15 cellular contexts compared by ENCODE assay signal in genomic region chr2:175373001-175373727, GRCh38.
A peak's percentile ranks its signal among the peaks of the same experiment; 100 is the strongest.
DNase-seq lines count a peak whose midpoint lies in the region; ATAC-seq and TF ChIP-seq lines count a peak whose summit lies in the region.
"Had no signal": no experiment of that assay in that cellular context is flagged by ENCODE, and none has a peak within 500 bp of the region (broad histone marks: within the 10 kb centered on the region; RNA-seq: fewer than 3 reads in every experiment).

No MANE protein-coding gene starts in this region.

- no peaks in the 10 kb centered on the region for H3K36me3 Mint-ChIP-seq in naive thymus-derived CD4-positive, alpha-beta T cell
- no peaks in the 10 kb centered on the region for H3K36me3 Mint-ChIP-seq in activated T-helper 1 cell treated with anti-CD3 and anti-CD28 coated beads, Interleukin-12 subunit alpha, Interleukin-12 subunit beta, Interleukin-2, Interleukin-4 antibody, amounts not matched to agents 30 ng/mL and 10 ng/mL and 1 ng/mL, durations not matched to agents 14 hours and 24 hours and 36 hours (ENCODE audit: low read depth)
- H3K36me3 Mint-ChIP-seq: natural killer cell treated with Interleukin-12 subunit alpha and Interleukin-12 subunit beta and Interleukin-15 and Interleukin-18, amount 100 ng/mL, for 72 hours had no signal

- peak; percentile 29 for ATAC-seq in naive thymus-derived CD4-positive, alpha-beta T cell
- ATAC-seq in HG03025 (IDR thresholded peaks at IDR 0.05; ENCODE audit: low FRiP score, unreplicated experiment) (no peak), GM19397 (IDR thresholded peaks at IDR 0.05; ENCODE audit: unreplicated experiment) (no peak)
- ATAC-seq: activated CD4-positive, CD25-positive, alpha-beta regulatory T cell treated with anti-CD3 and anti-CD28 coated beads, Interleukin-2, amount 50 U/mL, for 24 hours; natural killer cell treated with Interleukin-12 subunit alpha and Interleukin-12 subunit beta and Interleukin-15 and Interleukin-18, amount 100 ng/mL, for 72 hours had no signal

- no peaks in the 10 kb centered on the region for H3K27me3 ChIP-seq in BLaER1 treated with 17β-estradiol and CSF1 and Interleukin-3, amounts not matched to agents 10 nM and 100 nM
- no peaks in the 10 kb centered on the region for H3K27me3 ChIP-seq in naive thymus-derived CD4-positive, alpha-beta T cell (ENCODE audit: control insufficient read depth in 2 of 2, insufficient read depth in 2 of 2, low read length in 2 of 2)

- H3K9ac ChIP-seq in BLaER1 treated with 17β-estradiol and CSF1 and Interleukin-3, amounts not matched to agents 10 nM and 100 nM, result no peak overlapping the region

- no peak for TF ChIP-seq CTCF in astrocyte of the spinal cord (IDR thresholded peaks at IDR 0.05; ENCODE audit: low read depth, low read length)

- H3K4me1 Mint-ChIP-seq in naive thymus-derived CD4-positive, alpha-beta T cell, result no peaks in the 10 kb centered on the region
- H3K4me1 Mint-ChIP-seq in activated T-helper 1 cell treated with anti-CD3 and anti-CD28 coated beads, Interleukin-12 subunit alpha, Interleukin-12 subunit beta, Interleukin-2, Interleukin-4 antibody, amounts not matched to agents 30 ng/mL and 10 ng/mL and 1 ng/mL, durations not matched to agents 14 hours and 24 hours and 36 hours (ENCODE audit: low read depth), result no peaks in the 10 kb centered on the region

- in situ Hi-C loops in astrocyte of the spinal cord (cut with HindIII; ENCODE audit: low sequenced_read_pairs), result no loop called here

- no peaks in the 10 kb centered on the region for H3K36me3 ChIP-seq in BLaER1 treated with 17β-estradiol and CSF1 and Interleukin-3, amounts not matched to agents 10 nM and 100 nM
- H3K36me3 ChIP-seq in naive thymus-derived CD4-positive, alpha-beta T cell (ENCODE audit: control insufficient read depth in 2 of 3, insufficient read depth in 3 of 3, low read length in 3 of 3), result no peaks in the 10 kb centered on the region
- H3K36me3 ChIP-seq: cardiac muscle cell had no signal

- no peak overlapping the region; a peak in 1 of 20 replicates for H3K4me3 ChIP-seq in BLaER1 treated with 17β-estradiol and CSF1 and Interleukin-3, amounts not matched to agents 10 nM and 100 nM
- no peak overlapping the region for H3K4me3 ChIP-seq in astrocyte of the spinal cord (ENCODE audit: low read depth, low read length)
- no peak overlapping the region for H3K4me3 ChIP-seq in naive thymus-derived CD4-positive, alpha-beta T cell (ENCODE audit: low read length)
- H3K4me3 ChIP-seq: cardiac muscle cell had no signal

- DNase-seq in Kasumi-1 (lab: John Stamatoyannopoulos, UW) (peak; percentile 96 to 99), astrocyte of the spinal cord (ENCODE audit: low read depth, low spot score) (peak; percentile 68), cerebellar nuclear complex (lab: John Stamatoyannopoulos, UW) (no peak)
- no peak for DNase-seq in naive thymus-derived CD4-positive, alpha-beta T cell
- no peak for DNase-seq in activated T-helper 1 cell treated with anti-CD3 and anti-CD28 coated beads, Interleukin-12 subunit alpha, Interleukin-12 subunit beta, Interleukin-2, Interleukin-4 antibody, amounts not matched to agents 30 ng/mL and 10 ng/mL and 1 ng/mL, durations not matched to agents 14 hours and 24 hours and 36 hours (ENCODE audit: low spot score)
- DNase-seq: activated T-cell treated with anti-CD3 and anti-CD28 coated beads, Interleukin-2, amount 50 U/mL, for 48 hours; H9; kidney; stimulated activated CD4-positive, alpha-beta T cell treated with anti-CD3 and anti-CD28 coated beads, Interleukin-15, amount 100 ng/mL, for 24 hours had no signal

- H3K4me1 ChIP-seq in BLaER1 treated with 17β-estradiol and CSF1 and Interleukin-3, amounts not matched to agents 10 nM and 100 nM, result peaks cover 0 to 18% (median 10%) of the 10 kb centered on the region in 10 experiments; a peak in 12 of 20 replicates
- no peaks in the 10 kb centered on the region for H3K4me1 ChIP-seq in naive thymus-derived CD4-positive, alpha-beta T cell (ENCODE audit: control insufficient read depth in 2 of 2, insufficient read depth in 2 of 2, low read length in 2 of 2)

- no peaks in the 10 kb centered on the region for H3K9me3 ChIP-seq in BLaER1 treated with 17β-estradiol and CSF1 and Interleukin-3, amounts not matched to agents 10 nM and 100 nM (replicated peaks in 1 of 11)
- no peaks in the 10 kb centered on the region for H3K9me3 ChIP-seq in naive thymus-derived CD4-positive, alpha-beta T cell (ENCODE audit: control insufficient read depth in 2 of 3, low read length in 3 of 3)

- H4K20me1 ChIP-seq in BLaER1 treated with 17β-estradiol and CSF1 and Interleukin-3, amounts not matched to agents 10 nM and 100 nM, result no peaks in the 10 kb centered on the region

- no peak overlapping the region for H3K27ac Mint-ChIP-seq in naive thymus-derived CD4-positive, alpha-beta T cell
- H3K27ac Mint-ChIP-seq in activated T-helper 1 cell treated with anti-CD3 and anti-CD28 coated beads, Interleukin-12 subunit alpha, Interleukin-12 subunit beta, Interleukin-2, Interleukin-4 antibody, amounts not matched to agents 30 ng/mL and 10 ng/mL and 1 ng/mL, durations not matched to agents 14 hours and 24 hours and 36 hours, result no peak overlapping the region
- H3K27ac Mint-ChIP-seq: natural killer cell treated with Interleukin-12 subunit alpha and Interleukin-12 subunit beta and Interleukin-15 and Interleukin-18, amount 100 ng/mL, for 72 hours had no signal

- no peak overlapping the region for H3K4me3 Mint-ChIP-seq in naive thymus-derived CD4-positive, alpha-beta T cell
- H3K4me3 Mint-ChIP-seq in activated T-helper 1 cell treated with anti-CD3 and anti-CD28 coated beads, Interleukin-12 subunit alpha, Interleukin-12 subunit beta, Interleukin-2, Interleukin-4 antibody, amounts not matched to agents 30 ng/mL and 10 ng/mL and 1 ng/mL, durations not matched to agents 14 hours and 24 hours and 36 hours, result no peak overlapping the region
- H3K4me3 Mint-ChIP-seq: H9; natural killer cell treated with Interleukin-12 subunit alpha and Interleukin-12 subunit beta and Interleukin-15 and Interleukin-18, amount 100 ng/mL, for 72 hours had no signal

- intact Hi-C loops in naive thymus-derived CD4-positive, alpha-beta T cell (cut with micrococcal nuclease), result no loop called here
- intact Hi-C loops in activated T-helper 1 cell treated with anti-CD3 and anti-CD28 coated beads, Interleukin-12 subunit alpha, Interleukin-12 subunit beta, Interleukin-2, Interleukin-4 antibody, amounts not matched to agents 30 ng/mL and 10 ng/mL and 1 ng/mL, durations not matched to agents 14 hours and 24 hours and 36 hours (cut with micrococcal nuclease), result no loop called here

- H3K27ac ChIP-seq in BLaER1 treated with 17β-estradiol and CSF1 and Interleukin-3, amounts not matched to agents 10 nM and 100 nM, result no peak overlapping the region
- H3K27ac ChIP-seq in naive thymus-derived CD4-positive, alpha-beta T cell (ENCODE audit: low read depth, low read length), result no peak overlapping the region
- H3K27ac ChIP-seq: cardiac muscle cell had no signal

- H3K27me3 Mint-ChIP-seq in naive thymus-derived CD4-positive, alpha-beta T cell, result peaks cover 11 to 22% (median 21%) of the 10 kb centered on the region in 5 donors
- peaks cover 8% of the 10 kb centered on the region for H3K27me3 Mint-ChIP-seq in activated T-helper 1 cell treated with anti-CD3 and anti-CD28 coated beads, Interleukin-12 subunit alpha, Interleukin-12 subunit beta, Interleukin-2, Interleukin-4 antibody, amounts not matched to agents 30 ng/mL and 10 ng/mL and 1 ng/mL, durations not matched to agents 14 hours and 24 hours and 36 hours (ENCODE audit: insufficient read depth)

- peak overlapping the region; percentile 3 to 76 (median 31); a peak in 18 of 22 replicates for H3K4me2 ChIP-seq in BLaER1 treated with 17β-estradiol and CSF1 and Interleukin-3, amounts not matched to agents 10 nM and 100 nM

- CTCF ChIA-PET in naive thymus-derived CD4-positive, alpha-beta T cell (lab: Charles Lee), result no interaction called here

- POLR2A ChIA-PET in naive thymus-derived CD4-positive, alpha-beta T cell (lab: Charles Lee), result no interaction called here

- H3K9me3 Mint-ChIP-seq in naive thymus-derived CD4-positive, alpha-beta T cell, result no peaks in the 10 kb centered on the region
- no peaks in the 10 kb centered on the region for H3K9me3 Mint-ChIP-seq in activated T-helper 1 cell treated with anti-CD3 and anti-CD28 coated beads, Interleukin-12 subunit alpha, Interleukin-12 subunit beta, Interleukin-2, Interleukin-4 antibody, amounts not matched to agents 30 ng/mL and 10 ng/mL and 1 ng/mL, durations not matched to agents 14 hours and 24 hours and 36 hours
- H3K9me3 Mint-ChIP-seq: H9; natural killer cell treated with Interleukin-12 subunit alpha and Interleukin-12 subunit beta and Interleukin-15 and Interleukin-18, amount 100 ng/mL, for 72 hours had no signal

Comparison
In these comparisons a context has a peak if more than half of its experiments do, and no peak if none do; other contexts are left out.
1. DNase-seq: peak in Kasumi-1 (2 of 2) and astrocyte of the spinal cord (single experiment); none in naive thymus-derived CD4-positive, alpha-beta T cell (0 of 9), cerebellar nuclear complex (0 of 2) and activated T-helper 1 cell treated with anti-CD3 and anti-CD28 coated beads, Interleukin-12 subunit alpha, Interleukin-12 subunit beta, Interleukin-2, Interleukin-4 antibody, amounts not matched to agents 30 ng/mL and 10 ng/mL and 1 ng/mL, durations not matched to agents 14 hours and 24 hours and 36 hours (single experiment).